ENCODE assay signal across 8 cellular contexts in genomic region chr16:28879841-28880588, GRCh38. TPM values are rescaled to one million over a fixed set of nuclear protein-coding genes. Genes with fewer than 3 reads are reported as not detected.
A peak's percentile ranks its signal among the peaks of the same experiment; 100 is the strongest.
DNase-seq lines count a peak whose midpoint lies in the region; ATAC-seq and TF ChIP-seq lines count a peak whose summit lies in the region.

No MANE protein-coding gene starts in this region.

- dilution Hi-C loops in mammary epithelial cell (cut with HindIII; ENCODE audit: low sequenced_read_pairs): loop anchor here (10.0 kb wide), 1 partner anchor 65 kb away; no protein-coding TSS in a partner anchor

- no peak overlapping the region for H3K9ac ChIP-seq in mammary epithelial cell (ENCODE audit: insufficient read depth, low read length)

- H3K4me1 ChIP-seq in mammary epithelial cell (ENCODE audit: insufficient read depth, low read length): peaks cover 11% of the 10 kb centered on the region

- DNase-seq in ACHN (peak; percentile 93), NCI-H2196 treated with DMSO at 0.1 percent for 48 hours (lab: John Stamatoyannopoulos, UW; ENCODE audit: unreplicated experiment) (peak; percentile 86), mammary epithelial cell (peak; percentile 78), iris pigment epithelial cell (ENCODE audit: low read depth) (peak; percentile 81), smooth muscle cell of the brain vasculature (ENCODE audit: low read depth, low spot score) (peak; percentile 71)

- peak overlapping the region; percentile 91 for H2AFZ ChIP-seq in mammary epithelial cell (ENCODE audit: low read depth, low read length)

- H3K9me3 ChIP-seq in mammary epithelial cell (replicated peaks; ENCODE audit: insufficient read depth, low read length): no peaks in the 10 kb centered on the region

- in situ Hi-C loops in ACHN (cut with HindIII; ENCODE audit: low pct_ligation_motif_present, low pct_unique_long_range_greater_than_20kb, low sequenced_read_pairs) (no loop called here), mammary epithelial cell (cut with MboI; ENCODE audit: low sequenced_read_pairs in 2 of 2) (no loop called here)

- whole genome bisulfite sequencing in mammary epithelial cell (ENCODE audit: low coverage, missing lambda C conversion rate): 9% methylated on average over 10 of the region's 66 CpGs

- TF ChIP-seq CTCF in WI38 (IDR thresholded peaks at IDR 0.05; ENCODE audit: low read depth, low read length) (no peak), mammary epithelial cell (conservative IDR thresholded peaks at IDR 0.05 in 1 of 2, IDR thresholded peaks at IDR 0.05 in 1 of 2; ENCODE audit: extremely low read depth in 1 of 2, insufficient read depth in 1 of 2, low read depth in 1 of 2, low read length in 2 of 2) (no peak)

- no TSS peak for BruUV-seq in mammary epithelial cell (replicated peaks; lab: Mats Ljungman, UMichigan)

- no peaks in the 10 kb centered on the region for H3K36me3 ChIP-seq in mammary epithelial cell (ENCODE audit: insufficient read depth, low read length)

- intact Hi-C loops in mammary epithelial cell (cut with micrococcal nuclease): loop anchor here (2.0 kb wide), 1 partner anchor 45 kb away; the partner anchor contains the start of gene RABEP2

- H3K27me3 ChIP-seq in mammary epithelial cell (ENCODE audit: insufficient read depth, low read length): no peaks in the 10 kb centered on the region

- no peak overlapping the region for H3K27ac ChIP-seq in mammary epithelial cell (ENCODE audit: insufficient read depth, low read depth, low read length)

- ATAC-seq in GM18873 (IDR thresholded peaks at IDR 0.05; ENCODE audit: low FRiP score, unreplicated experiment) (peak; percentile 51), HG03159 (IDR thresholded peaks at IDR 0.05; ENCODE audit: unreplicated experiment) (peak; percentile 77)

- CTCF ChIA-PET in mammary epithelial cell (lab: Charles Lee; ENCODE audit: low non-redundant PET): no interaction called here

- H3K4me2 ChIP-seq in mammary epithelial cell (ENCODE audit: insufficient read depth, low read depth, low read length): peak overlapping the region; percentile 99

- H4K20me1 ChIP-seq in mammary epithelial cell (ENCODE audit: insufficient read depth, low read length): no peaks in the 10 kb centered on the region

- H3K79me2 ChIP-seq in mammary epithelial cell (ENCODE audit: insufficient read depth, low read length): no peaks in the 10 kb centered on the region

- H3K4me3 ChIP-seq in WI38 (ENCODE audit: low read depth, low read length): peak overlapping the region; percentile 79
- H3K4me3 ChIP-seq in mammary epithelial cell (replicated peaks in 1 of 3; ENCODE audit: insufficient read depth in 1 of 3, low read depth in 2 of 3, low read length in 3 of 3): peak overlapping the region; percentile 49 to 57 (median 57)

RNA-seq across cellular contexts. Expression of gene ATP2A1, which starts 1.7 kb away (rescaled TPM):
- 1 to 10 TPM in 1 of 2 donors, under 1 TPM in 1; 0.17 to 1.2 TPM for total RNA-seq in mammary epithelial cell
- 0.43 TPM for polyA plus RNA-seq in mammary epithelial cell
- polyA minus RNA-seq in mammary epithelial cell: not detected

RNA-seq across cellular contexts. Expression of gene SH2B1, which starts 16.4 kb away (rescaled TPM):
- total RNA-seq in mammary epithelial cell: 10 to 100 TPM; 12.0 to 40.6 TPM
- 18.2 TPM for polyA plus RNA-seq in mammary epithelial cell
- 14.9 TPM for polyA minus RNA-seq in mammary epithelial cell

RNA-seq across cellular contexts. Expression of gene TUFM, which starts 33.9 kb away (rescaled TPM):
- total RNA-seq in mammary epithelial cell: 100 to 1,000 TPM in 1 of 2 donors, 10 to 100 TPM in 1; 94.9 to 142 TPM
- 144 TPM for polyA plus RNA-seq in mammary epithelial cell
- polyA minus RNA-seq in mammary epithelial cell: 126 TPM

RNA-seq across cellular contexts. Expression of gene RABEP2, which starts 45.0 kb away (rescaled TPM):
- total RNA-seq in mammary epithelial cell: 10 to 100 TPM; 24.2 to 25.4 TPM
- 11.6 TPM for polyA plus RNA-seq in mammary epithelial cell
- 3.1 TPM for polyA minus RNA-seq in mammary epithelial cell

RNA-seq across cellular contexts. Expression of gene CD19, which starts 51.8 kb away (rescaled TPM):
- total RNA-seq in mammary epithelial cell: not detected
- not detected for polyA plus RNA-seq in mammary epithelial cell
- polyA minus RNA-seq in mammary epithelial cell: not detected
